ENCODE assay signal across 21 cellular contexts in genomic region chr5:177098772-177099152, GRCh38. TPM values are rescaled to one million over a fixed set of nuclear protein-coding genes. Genes with fewer than 3 reads are reported as not detected.
A peak's percentile ranks its signal among the peaks of the same experiment; 100 is the strongest.
DNase-seq lines count a peak whose midpoint lies in the region; ATAC-seq, FAIRE-seq and TF ChIP-seq lines count a peak whose summit lies in the region.
"Had no signal": no experiment of that assay in that cellular context is flagged by ENCODE, and none has a peak within 500 bp of the region (broad histone marks: within the 10 kb centered on the region; RNA-seq: fewer than 3 reads in every experiment).

No MANE protein-coding gene starts in this region.

- H4K20me1 ChIP-seq in DOHH2 (ENCODE audit: control insufficient read depth, insufficient read depth, low read depth, low read length): no peaks in the 10 kb centered on the region
- peaks cover 5% of the 10 kb centered on the region for H4K20me1 ChIP-seq in HepG2 (ENCODE audit: insufficient read depth, low read length)

- DNase-seq in body of pancreas (no peak), HepG2 (ENCODE audit: low spot score) (no peak), anterior cingulate cortex (lab: John Stamatoyannopoulos, UW) (no peak), GM19239 (ENCODE audit: insufficient read length, low spot score) (no peak), HT-29 (ENCODE audit: low spot score) (no peak)
- DNase-seq in stimulated activated CD4-positive, alpha-beta T cell treated with anti-CD3 and anti-CD28 coated beads, Interleukin-4, amount 100 ng/mL, for 1 hour: no peak
- DNase-seq: ACHN; activated naive CD4-positive, alpha-beta T cell treated with anti-CD3 and anti-CD28 coated beads for 36 hours; activated T-cell treated with anti-CD3 and anti-CD28 coated beads for 4 hours; CD4-positive, alpha-beta memory T cell; dermis blood vessel endothelial cell; EL; immature natural killer cell; NCI-H1694; NCI-H2227 treated with DMSO at 0.1 percent for 48 hours; stimulated activated CD4-positive, alpha-beta T cell treated with anti-CD3 and anti-CD28 coated beads, Interleukin-12 subunit alpha, Interleukin-12 subunit beta, amount 100 ng/mL, for 4 hours; stimulated activated naive CD4-positive, alpha-beta T cell had no signal

- H3K4me1 ChIP-seq in DOHH2 (ENCODE audit: control insufficient read depth, low read length): peaks cover 16% of the 10 kb centered on the region
- H3K4me1 ChIP-seq in body of pancreas: peaks cover 58% of the 10 kb centered on the region
- H3K4me1 ChIP-seq in HepG2 (ENCODE audit: insufficient read depth, low read length): peaks cover 95% of the 10 kb centered on the region
- H3K4me1 ChIP-seq in skeletal muscle satellite cell (ENCODE audit: control insufficient read depth, insufficient read depth, low read length): peaks cover 45% of the 10 kb centered on the region
- H3K4me1 ChIP-seq: parathyroid adenoma had no signal

- FAIRE-seq in HepG2 (lab: Jason Lieb, UNC): no peak
- FAIRE-seq in GM19239 (lab: Jason Lieb, UNC): no peak

- BruUV-seq in HepG2 (replicated peaks; lab: Mats Ljungman, UMichigan): no TSS peak

- ATAC-seq in body of pancreas: no peak
- ATAC-seq in HepG2: no peak

- no peaks in the 10 kb centered on the region for H3K27me3 ChIP-seq in DOHH2 (ENCODE audit: control insufficient read depth, low read length)
- no peaks in the 10 kb centered on the region for H3K27me3 ChIP-seq in body of pancreas
- H3K27me3 ChIP-seq in HepG2 (ENCODE audit: control insufficient read depth in 1 of 2, insufficient read depth in 2 of 2, low read length in 2 of 2): no peaks in the 10 kb centered on the region
- peaks cover 5% of the 10 kb centered on the region for H3K27me3 ChIP-seq in skeletal muscle satellite cell (ENCODE audit: control insufficient read depth, insufficient read depth, low read length)

- no peaks in the 10 kb centered on the region for H3K36me3 ChIP-seq in DOHH2 (ENCODE audit: control insufficient read depth, low read length)
- H3K36me3 ChIP-seq in body of pancreas (replicated peaks in 1 of 2; ENCODE audit: insufficient read depth in 1 of 2, low read depth in 2 of 2): peaks cover 0 to 9% of the 10 kb centered on the region in 2 donors
- peaks cover 8 to 17% of the 10 kb centered on the region in 2 experiments; a peak in 4 of 5 replicates for H3K36me3 ChIP-seq in HepG2 (replicated peaks in 1 of 2; ENCODE audit: control insufficient read depth in 1 of 2, insufficient read depth in 2 of 2, low read length in 2 of 2)
- H3K36me3 ChIP-seq in skeletal muscle satellite cell (ENCODE audit: insufficient read depth, low read length): no peaks in the 10 kb centered on the region
- H3K36me3 ChIP-seq: esophagus muscularis mucosa had no signal

- H3K79me2 ChIP-seq in DOHH2 (ENCODE audit: control insufficient read depth, low read length): no peaks in the 10 kb centered on the region
- H3K79me2 ChIP-seq in HepG2 (ENCODE audit: insufficient read depth, low read length): no peaks in the 10 kb centered on the region
- H3K79me2 ChIP-seq: parathyroid adenoma had no signal

- no peak for TF ChIP-seq EP300 in HepG2 (IDR thresholded peaks at IDR 0.05; ENCODE audit: low read depth in 2 of 2, low read length in 2 of 2)
- TF ChIP-seq EP300 in HepG2 (CRISPR knock-in tag; IDR thresholded peaks at IDR 0.05; ENCODE audit: borderline replicate concordance): no peak

- H3K27ac ChIP-seq in DOHH2 (ENCODE audit: low read depth, low read length): no peak overlapping the region
- peak overlapping the region in 3 of 4 donors; percentile 21 to 53 (median 41) for H3K27ac ChIP-seq in body of pancreas
- H3K27ac ChIP-seq in HepG2 (ENCODE audit: extremely low read length, insufficient read depth, low read length): peak overlapping the region; percentile 54
- H3K27ac ChIP-seq: esophagus muscularis mucosa, parathyroid adenoma had no signal

- intact Hi-C loops in body of pancreas (cut with DNase I) (loop anchor here (10.0 kb wide), 1 partner anchor 444 kb away; no protein-coding TSS in a partner anchor), HepG2 (cut with micrococcal nuclease; ENCODE audit: unreplicated experiment) (no loop called here)

- H3K9me2 ChIP-seq in DOHH2 (replicated peaks; ENCODE audit: control insufficient read depth, low read length): no peaks in the 10 kb centered on the region

- H2AFZ ChIP-seq in HepG2 (ENCODE audit: low read length): no peak overlapping the region
- H2AFZ ChIP-seq: parathyroid adenoma had no signal

- POLR2A ChIA-PET in HepG2 (lab: Yijun Ruan, JAX): interaction anchor here (1.1 to 6.0 kb wide), 4 partner anchors 10 to 26 kb away, joined by 5 to 231 read pairs (median 14); partner anchors contain the start of gene FGFR4

- TF ChIP-seq POLR2A in body of pancreas (IDR thresholded peaks at IDR 0.05): no peak
- TF ChIP-seq POLR2A in HepG2 (IDR thresholded peaks at IDR 0.05; ENCODE audit: insufficient read depth in 1 of 2, low read depth in 2 of 2, low read length in 2 of 2): no peak; a peak in 1 of 4 replicates

- H3F3A ChIP-seq in DOHH2 (ENCODE audit: control insufficient read depth, insufficient read depth): no peaks in the 10 kb centered on the region

- H3K4me3 ChIP-seq in DOHH2 (ENCODE audit: low read length) (no peak overlapping the region), body of pancreas (no peak overlapping the region), HepG2 (replicated peaks in 1 of 3; ENCODE audit: insufficient read depth in 1 of 3, low read depth in 2 of 3, low read length in 3 of 3) (no peak overlapping the region), skeletal muscle satellite cell (ENCODE audit: low read length) (peak overlapping the region; percentile 42)
- H3K4me3 ChIP-seq: esophagus muscularis mucosa had no signal

- TF ChIP-seq CTCF in DOHH2 (IDR thresholded peaks at IDR 0.05; ENCODE audit: low read depth, low read length, poor library complexity, severe bottlenecking) (no peak), body of pancreas (IDR thresholded peaks at IDR 0.05) (no peak), HepG2 (CRISPR knock-in tag; IDR thresholded peaks at IDR 0.05) (no peak)

- H3K4me2 ChIP-seq in DOHH2 (ENCODE audit: low read length) (peak overlapping the region; percentile 49; the same call in 1 of the 2 replicates), HepG2 (ENCODE audit: low read depth, low read length) (no peak overlapping the region), skeletal muscle satellite cell (ENCODE audit: low read length) (peak overlapping the region; percentile 61)

- WGBS in body of pancreas, 2 donors: 69 to 70% methylated on average over 4 to 5 of the region's 5 CpGs
- 100% methylated on average over 1 of the region's 5 CpGs for WGBS in HepG2 (ENCODE audit: low lambda C conversion rate)

- CTCF ChIA-PET in HepG2 (lab: Yijun Ruan, JAX; ENCODE audit: low intra/inter-chr PET ratio, low total read pairs): no interaction called here

- no peak for TF ChIP-seq RAD21 in HepG2 (CRISPR knock-in tag; IDR thresholded peaks at IDR 0.05)

- H3K9ac ChIP-seq in HepG2 (ENCODE audit: insufficient read depth, low read depth, low read length): peak overlapping the region; percentile 18; the same call in 1 of the 2 replicates
- H3K9ac ChIP-seq in skeletal muscle satellite cell (ENCODE audit: low read depth, low read length): peak overlapping the region; percentile 78
- H3K9ac ChIP-seq: parathyroid adenoma had no signal

- no peaks in the 10 kb centered on the region for H3K9me3 ChIP-seq in DOHH2 (ENCODE audit: control insufficient read depth, insufficient read depth, low read length)
- no peaks in the 10 kb centered on the region for H3K9me3 ChIP-seq in body of pancreas
- H3K9me3 ChIP-seq in HepG2 (ENCODE audit: low read length): no peaks in the 10 kb centered on the region
- H3K9me3 ChIP-seq in skeletal muscle satellite cell (replicated peaks; ENCODE audit: low read length): no peaks in the 10 kb centered on the region
- H3K9me3 ChIP-seq: esophagus muscularis mucosa had no signal

- in situ Hi-C loops in HepG2 (cut with HindIII; ENCODE audit: extremely low pct_ligation_motif_present, low pct_unique_long_range_greater_than_20kb): no loop called here

RNA-seq across cellular contexts. Expression of gene FGFR4, which starts 12.0 kb away (rescaled TPM):
- total RNA-seq in body of pancreas (10 to 100 TPM; 33.7 to 63.9 TPM), HepG2 (2016; rRNA removed; fragmentation: Illumina TruSeq; extraction: Trizol) (109 and 219 TPM in 2 replicates)
- total RNA-seq in HepG2 (2016; cell fraction: cytosol; rRNA removed; fragmentation: Illumina TruSeq; extraction: Trizol; ENCODE audit: low read depth): 52.3 and 56.4 TPM in 2 replicates
- total RNA-seq in HepG2 (2016; cell fraction: insoluble cytoplasmic fraction; rRNA removed; fragmentation: Illumina TruSeq; extraction: Trizol): 90.0 and 222 TPM in 2 replicates
- total RNA-seq in HepG2 (2016; cell fraction: membrane; rRNA removed; fragmentation: Illumina TruSeq; extraction: Trizol): 106 and 116 TPM in 2 replicates
- 196 and 244 TPM in 2 replicates for total RNA-seq in HepG2 (2016; cell fraction: nucleus; rRNA removed; fragmentation: Illumina TruSeq; extraction: Trizol)
- 129 and 188 TPM in 2 replicates for polyA plus RNA-seq in HepG2 (2011; rRNA removed)
- polyA plus RNA-seq in HepG2 (2011; cell fraction: cytosol; rRNA removed): 134 and 208 TPM in 2 replicates
- 419 and 525 TPM in 2 replicates for polyA plus RNA-seq in HepG2 (2011; cell fraction: nucleus; rRNA removed)
- polyA plus RNA-seq in HepG2 (2012): 133 and 146 TPM in 2 replicates
- 42.6 and 44.6 TPM in 2 replicates for polyA plus RNA-seq in HepG2 (2016; cell fraction: cytosol; fragmentation: Illumina TruSeq; extraction: Trizol; ENCODE audit: low read depth)
- polyA plus RNA-seq in HepG2 (2016; cell fraction: insoluble cytoplasmic fraction; fragmentation: Illumina TruSeq; extraction: Trizol; ENCODE audit: low read depth): 85.7 and 113 TPM in 2 replicates
- polyA plus RNA-seq in HepG2 (2016; cell fraction: membrane; fragmentation: Illumina TruSeq; extraction: Trizol; ENCODE audit: low read depth): 86.4 and 98.3 TPM in 2 replicates
- polyA plus RNA-seq in HepG2 (2016; cell fraction: nucleus; fragmentation: Illumina TruSeq; extraction: Trizol; ENCODE audit: insufficient read depth, low read depth): 453 and 457 TPM in 2 replicates
- 8.0 and 375 TPM in 2 replicates for polyA minus RNA-seq in HepG2 (2011; rRNA and poly(A)+ RNA removed; ENCODE audit: low replicate concordance)
- 121 and 152 TPM in 2 replicates for polyA minus RNA-seq in HepG2 (2011; cell fraction: cytosol; rRNA and poly(A)+ RNA removed)
- 148 and 160 TPM in 2 replicates for polyA minus RNA-seq in HepG2 (2011; cell fraction: nucleus; rRNA and poly(A)+ RNA removed)
- total RNA-seq in skeletal muscle satellite cell (2012; rRNA removed): 0.76 and 3.1 TPM in 2 replicates
- total RNA-seq in HT-29 (2014; rRNA removed; shearing (Covaris generic)): 145 and 158 TPM in 2 replicates
- polyA plus RNA-seq: CD4-positive, alpha-beta memory T cell; immature natural killer cell had no signal

RNA-seq across cellular contexts. Expression of gene NSD1, which starts 34.8 kb away (rescaled TPM):
- 10 to 100 TPM; 29.8 to 32.0 TPM for total RNA-seq in body of pancreas
- 0.09 and 0.18 TPM in 2 replicates for total RNA-seq in HepG2 (2016; rRNA removed; fragmentation: Illumina TruSeq; extraction: Trizol)
- under 0.01 TPM in 1 of 2 replicates, not detected in the other for total RNA-seq in HepG2 (2016; cell fraction: cytosol; rRNA removed; fragmentation: Illumina TruSeq; extraction: Trizol; ENCODE audit: low read depth)
- total RNA-seq in HepG2 (2016; cell fraction: insoluble cytoplasmic fraction; rRNA removed; fragmentation: Illumina TruSeq; extraction: Trizol): 0.04 and 0.09 TPM in 2 replicates
- 0.10 and 0.12 TPM in 2 replicates for total RNA-seq in HepG2 (2016; cell fraction: membrane; rRNA removed; fragmentation: Illumina TruSeq; extraction: Trizol)
- total RNA-seq in HepG2 (2016; cell fraction: nucleus; rRNA removed; fragmentation: Illumina TruSeq; extraction: Trizol): 0.16 and 0.19 TPM in 2 replicates
- 0.01 and 0.05 TPM in 2 replicates for polyA plus RNA-seq in HepG2 (2011; rRNA removed)
- polyA plus RNA-seq in HepG2 (2011; cell fraction: cytosol; rRNA removed): under 0.01 and 0.01 TPM in 2 replicates
- polyA plus RNA-seq in HepG2 (2011; cell fraction: nucleus; rRNA removed): 0.06 and 0.09 TPM in 2 replicates
- polyA plus RNA-seq in HepG2 (2012): 0.01 TPM in 1 of 2 replicates, not detected in the other
- not detected in 2 replicates for polyA plus RNA-seq in HepG2 (2016; cell fraction: cytosol; fragmentation: Illumina TruSeq; extraction: Trizol; ENCODE audit: low read depth)
- polyA plus RNA-seq in HepG2 (2016; cell fraction: insoluble cytoplasmic fraction; fragmentation: Illumina TruSeq; extraction: Trizol; ENCODE audit: low read depth): not detected in 2 replicates
- polyA plus RNA-seq in HepG2 (2016; cell fraction: membrane; fragmentation: Illumina TruSeq; extraction: Trizol; ENCODE audit: low read depth): not detected in 2 replicates
- polyA plus RNA-seq in HepG2 (2016; cell fraction: nucleus; fragmentation: Illumina TruSeq; extraction: Trizol; ENCODE audit: insufficient read depth, low read depth): 0.07 and 0.29 TPM in 2 replicates
- 0.12 and 50.5 TPM in 2 replicates for polyA minus RNA-seq in HepG2 (2011; rRNA and poly(A)+ RNA removed; ENCODE audit: low replicate concordance)
- polyA minus RNA-seq in HepG2 (2011; cell fraction: cytosol; rRNA and poly(A)+ RNA removed): 0.10 and 0.26 TPM in 2 replicates
- 0.12 and 0.52 TPM in 2 replicates for polyA minus RNA-seq in HepG2 (2011; cell fraction: nucleus; rRNA and poly(A)+ RNA removed)
- 28.1 and 29.7 TPM in 2 replicates for total RNA-seq in skeletal muscle satellite cell (2012; rRNA removed)
- total RNA-seq in HT-29 (2014; rRNA removed; shearing (Covaris generic)): 21.9 and 29.4 TPM in 2 replicates

Comparison
In these comparisons a context has a peak if more than half of its experiments do, and no peak if none do; other contexts are left out.
1. RNA of gene NSD1, which starts 34.8 kb away (total RNA-seq): 29.8 to 32.0 TPM in body of pancreas and 21.9 to 29.4 TPM in HT-29; under 0.01 to 0.19 TPM in HepG2; every median in the first group is over 10 times any median in the second.